ENCODE assay signal across 17 cellular contexts in genomic region chr1:107941123-107941522, GRCh38. TPM values are rescaled to one million over a fixed set of nuclear protein-coding genes. Genes with fewer than 3 reads are reported as not detected.
DNase-seq lines count a peak whose midpoint lies in the region; ATAC-seq and TF ChIP-seq lines count a peak whose summit lies in the region.
"Had no signal": no experiment of that assay in that cellular context is flagged by ENCODE, and none has a peak within 500 bp of the region (broad histone marks: within the 10 kb centered on the region; RNA-seq: fewer than 3 reads in every experiment).

No MANE protein-coding gene starts in this region.

- no peaks in the 10 kb centered on the region for H3K9me2 ChIP-seq in Karpas-422 (replicated peaks; ENCODE audit: insufficient read depth, low read length)

- H3K27me3 ChIP-seq in Karpas-422 (ENCODE audit: low read length) (no peaks in the 10 kb centered on the region), adipocyte (replicated peaks; ENCODE audit: control insufficient read depth, insufficient read depth, low read length) (no peaks in the 10 kb centered on the region), left lung (no peaks in the 10 kb centered on the region), tibial nerve (no peaks in the 10 kb centered on the region)
- H3K27me3 ChIP-seq: colonic mucosa had no signal

- no peak overlapping the region for H3K4me2 ChIP-seq in Karpas-422 (ENCODE audit: low read depth, low read length, poor library complexity, severe bottlenecking)

- H3K9me3 ChIP-seq in Karpas-422 (ENCODE audit: low read length) (no peaks in the 10 kb centered on the region), adipocyte (ENCODE audit: control insufficient read depth, low read length) (no peaks in the 10 kb centered on the region), left lung (no peaks in the 10 kb centered on the region), tibial nerve (no peaks in the 10 kb centered on the region)
- H3K9me3 ChIP-seq: colonic mucosa had no signal

- 73 to 75% methylated on average over 7 of the region's 7 CpGs for WGBS in tibial nerve, 2 donors

- no peaks in the 10 kb centered on the region for H4K20me1 ChIP-seq in Karpas-422 (ENCODE audit: insufficient read depth, low read depth, low read length)

- ATAC-seq in left lung, result peak; percentile 43
- ATAC-seq in GM18907 (IDR thresholded peaks at IDR 0.05; ENCODE audit: unreplicated experiment), result no peak
- no peak for ATAC-seq in GM18511 (IDR thresholded peaks at IDR 0.05; ENCODE audit: unreplicated experiment)
- ATAC-seq: left lobe of liver had no signal

- no peaks in the 10 kb centered on the region for H3K36me3 ChIP-seq in Karpas-422 (ENCODE audit: insufficient read depth, low read length)
- no peaks in the 10 kb centered on the region for H3K36me3 ChIP-seq in adipocyte (ENCODE audit: control insufficient read depth, insufficient read depth, low read length, severe bottlenecking)
- H3K36me3 ChIP-seq in left lung, result no peaks in the 10 kb centered on the region
- no peaks in the 10 kb centered on the region for H3K36me3 ChIP-seq in tibial nerve
- H3K36me3 ChIP-seq: colonic mucosa had no signal

- H3K4me3 ChIP-seq in Karpas-422 (ENCODE audit: low read length), result no peak overlapping the region
- no peak overlapping the region for H3K4me3 ChIP-seq in adipocyte (ENCODE audit: low read length)
- H3K4me3 ChIP-seq in left lung, result no peak overlapping the region
- H3K4me3 ChIP-seq in tibial nerve, result no peak overlapping the region
- H3K4me3 ChIP-seq: colonic mucosa had no signal

- TF ChIP-seq POLR2A in tibial nerve (IDR thresholded peaks at IDR 0.05), result no peak

- TF ChIP-seq CTCF in left lung (IDR thresholded peaks at IDR 0.05) (no peak), tibial nerve (IDR thresholded peaks at IDR 0.05) (no peak)

- H3K79me2 ChIP-seq in Karpas-422 (ENCODE audit: low read length), result no peaks in the 10 kb centered on the region

- TF ChIP-seq EP300 in tibial nerve (IDR thresholded peaks at IDR 0.05), result peak; percentile 23 to 76

- H3K9ac ChIP-seq in Karpas-422 (ENCODE audit: low read length) (no peak overlapping the region), adipocyte (ENCODE audit: low read length) (no peak overlapping the region)

- H3K27ac ChIP-seq in Karpas-422 (ENCODE audit: low read length) (no peak overlapping the region), left lung (peak overlapping the region; percentile 37 to 89), tibial nerve (peak overlapping the region in 2 of 4 donors; percentile 56 to 67)
- H3K27ac ChIP-seq: colonic mucosa had no signal

- H2AFZ ChIP-seq in Karpas-422 (ENCODE audit: low read length), result no peak overlapping the region

- H3K4me1 ChIP-seq in Karpas-422 (ENCODE audit: low read length) (peaks cover 22% of the 10 kb centered on the region), adipocyte (ENCODE audit: control insufficient read depth, insufficient read depth, low read length) (peaks cover 25% of the 10 kb centered on the region), left lung (peaks cover 8 to 67% of the 10 kb centered on the region in 2 donors), tibial nerve (peaks cover 0 to 15% (median 5%) of the 10 kb centered on the region in 4 donors)
- H3K4me1 ChIP-seq: colonic mucosa had no signal

- DNase-seq in Karpas-422 (peak; percentile 36), adipocyte (ENCODE audit: low read depth) (peak; percentile 24), left lung (no peak), tibial nerve (ENCODE audit: low spot score in 2 of 2) (peak in 1 of 2 donors; percentile 59), head of caudate nucleus (no peak)
- DNase-seq: activated CD4-positive, alpha-beta T cell treated with anti-CD3 and anti-CD28 coated beads for 48 hours; activated gamma-delta T cell; colonic mucosa; DMS53; NCI-H1092; NCI-H524 treated with DMSO at 0.1 percent for 48 hours; stimulated activated CD4-positive, alpha-beta T cell treated with anti-CD3 and anti-CD28 coated beads, Interleukin-1b, Interleukin-23, amount 100 ng/mL, for 48 hours; stimulated activated naive CD4-positive, alpha-beta T cell; SW 1271 had no signal

- intact Hi-C loops in left lung (cut with DNase I) (no loop called here), head of caudate nucleus (cut with DNase I) (no loop called here)

RNA-seq across cellular contexts. Expression of gene VAV3, which starts 23.9 kb away (rescaled TPM):
- total RNA-seq in Karpas-422 (2014; rRNA removed; shearing (Covaris generic); ENCODE audit: low replicate concordance), result 1.1 and 1.2 TPM in 2 replicates
- total RNA-seq in left lung (10 to 100 TPM in 1 of 2 donors, 1 to 10 TPM in 1; 7.3 to 14.5 TPM), tibial nerve (10 to 100 TPM in 1 of 4 donors, 1 to 10 TPM in 3; 2.2 to 20.4 (median 4.0) TPM)

Comparison
In these comparisons a context has a peak if more than half of its experiments do, and no peak if none do; other contexts are left out.
1. DNase-seq: peak in Karpas-422 (single experiment) and adipocyte (single experiment); none in left lung (0 of 2) and head of caudate nucleus (0 of 42).